25 cellular contexts compared by ENCODE assay signal in genomic region chr6:93586316-93586715, GRCh38.
"Had no signal": no experiment of that assay in that cellular context is flagged by ENCODE, and none has a peak within 500 bp of the region (broad histone marks: within the 10 kb centered on the region; RNA-seq: fewer than 3 reads in every experiment).

No MANE protein-coding gene starts in this region.

- H3K4me1 ChIP-seq: esophagus squamous epithelium had no signal

- H3K4me1 Mint-ChIP-seq: activated CD4-positive, alpha-beta T cell treated with anti-CD3 and anti-CD28 coated beads, Interleukin-2, amount 10 ng/mL, durations not matched to agents 7 days and 5 days; activated T-helper 17 cell treated with anti-CD3 and anti-CD28 coated beads, Interleukin-2, amount 50 U/mL, for 72 hours; central memory CD8-positive, alpha-beta T cell; WTC11 had no signal

- H3K27ac ChIP-seq: brain microvascular endothelial cell, esophagus squamous epithelium, VCaP had no signal

- ATAC-seq: activated CD8-positive, alpha-beta T cell treated with anti-CD3 and anti-CD28 coated beads for 36 hours; activated T-cell treated with anti-CD3 and anti-CD28 coated beads, Interleukin-2, amount 50 U/mL, for 4 hours; activated T-helper 17 cell treated with anti-CD3 and anti-CD28 coated beads, Interleukin-2, amount 50 U/mL, for 72 hours; effector memory CD8-positive, alpha-beta T cell; WTC11 had no signal

- H3K9me3 Mint-ChIP-seq: activated CD4-positive, alpha-beta T cell treated with anti-CD3 and anti-CD28 coated beads, Interleukin-2, amount 10 ng/mL, durations not matched to agents 7 days and 5 days; activated CD8-positive, alpha-beta T cell treated with anti-CD3 and anti-CD28 coated beads for 36 hours had no signal

- H3K36me3 ChIP-seq: brain microvascular endothelial cell, esophagus squamous epithelium had no signal

- H3K27ac Mint-ChIP-seq: activated CD4-positive, alpha-beta T cell treated with anti-CD3 and anti-CD28 coated beads, Interleukin-2, amount 10 ng/mL, durations not matched to agents 7 days and 5 days; activated CD8-positive, alpha-beta T cell treated with anti-CD3 and anti-CD28 coated beads for 36 hours; activated naive CD8-positive, alpha-beta T cell; activated T-helper 17 cell treated with anti-CD3 and anti-CD28 coated beads, Interleukin-2, amount 50 U/mL, for 72 hours; effector memory CD8-positive, alpha-beta T cell; WTC11 had no signal

- H3K4me3 ChIP-seq: esophagus squamous epithelium had no signal

- H3K36me3 Mint-ChIP-seq: activated naive CD8-positive, alpha-beta T cell; WTC11 had no signal

- H3K27me3 ChIP-seq: brain microvascular endothelial cell, esophagus squamous epithelium had no signal

- H3K9me3 ChIP-seq: esophagus squamous epithelium had no signal

- H3K27me3 Mint-ChIP-seq: activated CD4-positive, alpha-beta T cell treated with anti-CD3 and anti-CD28 coated beads, Interleukin-2, amount 10 ng/mL, durations not matched to agents 7 days and 5 days; activated CD8-positive, alpha-beta T cell treated with anti-CD3 and anti-CD28 coated beads for 36 hours; activated naive CD8-positive, alpha-beta T cell; activated T-helper 17 cell treated with anti-CD3 and anti-CD28 coated beads, Interleukin-2, amount 50 U/mL, for 72 hours; central memory CD8-positive, alpha-beta T cell; effector memory CD8-positive, alpha-beta T cell had no signal

- DNase-seq: activated CD4-positive, alpha-beta T cell treated with anti-CD3 and anti-CD28 coated beads for 1 hour; activated CD4-positive, alpha-beta T cell treated with anti-CD3 and anti-CD28 coated beads for 4 hours; activated CD4-positive, alpha-beta T cell treated with anti-CD3 and anti-CD28 coated beads, Interleukin-2, amount 10 ng/mL, durations not matched to agents 7 days and 5 days; activated CD4-positive, alpha-beta T cell treated with anti-CD3 and anti-CD28 coated beads, Interleukin-2, amount 50 U/mL, for 4 hours; activated CD8-positive, alpha-beta memory T cell treated with anti-CD3 and anti-CD28 coated beads for 24 hours; activated CD8-positive, alpha-beta T cell treated with anti-CD3 and anti-CD28 coated beads for 36 hours; activated effector memory CD4-positive, alpha-beta T cell treated with Interleukin-2 at 50 U/mL for 16 hours; activated gamma-delta T cell treated with Interleukin-2 at 50 U/mL for 16 hours; activated naive CD4-positive, alpha-beta T cell treated with anti-CD3 and anti-CD28 coated beads, Interleukin-2, amount 50 U/mL, for 16 hours; activated naive CD4-positive, alpha-beta T cell treated with Interleukin-2 at 50 U/mL for 16 hours; activated T-cell treated with anti-CD3 and anti-CD28 coated beads, Interleukin-2, amount 50 U/mL, for 4 hours; amniotic stem cell; anterior cingulate cortex; brain microvascular endothelial cell; cortex of kidney; dermis blood vessel endothelial cell; effector CD4-positive, alpha-beta T cell; effector memory CD8-positive, alpha-beta T cell; esophagus squamous epithelium; T-helper 2 cell had no signal

- H3K4me3 Mint-ChIP-seq: activated CD4-positive, alpha-beta T cell treated with anti-CD3 and anti-CD28 coated beads, Interleukin-2, amount 10 ng/mL, durations not matched to agents 7 days and 5 days; activated CD8-positive, alpha-beta T cell treated with anti-CD3 and anti-CD28 coated beads for 36 hours; activated naive CD8-positive, alpha-beta T cell; activated T-cell treated with anti-CD3 and anti-CD28 coated beads, Interleukin-2, amount 50 U/mL, for 4 hours; activated T-helper 17 cell treated with anti-CD3 and anti-CD28 coated beads, Interleukin-2, amount 50 U/mL, for 72 hours; central memory CD8-positive, alpha-beta T cell; effector memory CD8-positive, alpha-beta T cell; WTC11 had no signal
